11 cellular contexts compared by ENCODE assay signal in genomic region chr6:3414704-3415453, GRCh38. TPM values are rescaled to one million over a fixed set of nuclear protein-coding genes. Genes with fewer than 3 reads are reported as not detected.
DNase-seq lines count a peak whose midpoint lies in the region; ATAC-seq, FAIRE-seq and TF ChIP-seq lines count a peak whose summit lies in the region.
"Had no signal": no experiment of that assay in that cellular context is flagged by ENCODE, and none has a peak within 500 bp of the region (broad histone marks: within the 10 kb centered on the region; RNA-seq: fewer than 3 reads in every experiment).

No MANE protein-coding gene starts in this region.

- H3K27me3 Mint-ChIP-seq in T-helper 17 cell (peaks cover 17% of the 10 kb centered on the region), CD14-positive monocyte (ENCODE audit: low read depth in 3 of 3) (peaks cover 3 to 8% (median 4%) of the 10 kb centered on the region in 3 donors)
- H3K27me3 Mint-ChIP-seq: brain had no signal

- TF ChIP-seq CTCF in fibroblast of villous mesenchyme (IDR thresholded peaks at IDR 0.05; ENCODE audit: insufficient read depth, low read depth, low read length), result no peak
- TF ChIP-seq CTCF in CD14-positive monocyte (IDR thresholded peaks at IDR 0.05), result no peak
- TF ChIP-seq CTCF in coronary artery (IDR thresholded peaks at IDR 0.05), result no peak

- H3K27ac Mint-ChIP-seq in T-helper 17 cell (peak overlapping the region; percentile 14), CD14-positive monocyte (no peak overlapping the region)
- H3K27ac Mint-ChIP-seq: T-helper 1 cell treated with Interleukin-12 subunit alpha and Interleukin-12 subunit beta and Interleukin-4 antibody, amounts not matched to agents 30 μg/mL and 1 μg/mL, for 36 hours had no signal

- peak; percentile 82 for DNase-seq in H4 (ENCODE audit: low spot score)
- no peak for DNase-seq in T-helper 17 cell
- peak; percentile 14 for DNase-seq in fibroblast of villous mesenchyme (ENCODE audit: low read depth)
- DNase-seq in small intestine, result no peak
- DNase-seq in CD14-positive monocyte (ENCODE audit: low spot score), result no peak
- no peak for DNase-seq in coronary artery (ENCODE audit: low spot score)
- DNase-seq: NCI-H1436 treated with DMSO at 0.1 percent for 48 hours had no signal

- H3K9ac ChIP-seq in BLaER1, result no peak overlapping the region

- intact Hi-C loops in CD14-positive monocyte (cut with micrococcal nuclease), result no loop called here

- no peak overlapping the region for H3K4me3 ChIP-seq in BLaER1
- no peak overlapping the region for H3K4me3 ChIP-seq in fibroblast of villous mesenchyme (ENCODE audit: low read depth, low read length)
- no peak overlapping the region for H3K4me3 ChIP-seq in small intestine (ENCODE audit: low read depth in 1 of 2, low read length in 2 of 2)
- H3K4me3 ChIP-seq in coronary artery, result no peak overlapping the region

- H3K27ac ChIP-seq in BLaER1 (no peak overlapping the region), small intestine (ENCODE audit: low read depth in 1 of 2, low read length in 1 of 2) (no peak overlapping the region), coronary artery (no peak overlapping the region)

- no peak overlapping the region for H3K4me3 Mint-ChIP-seq in T-helper 17 cell
- H3K4me3 Mint-ChIP-seq in CD14-positive monocyte, result no peak overlapping the region
- H3K4me3 Mint-ChIP-seq: brain; T-helper 1 cell treated with Interleukin-12 subunit alpha and Interleukin-12 subunit beta and Interleukin-4 antibody, amounts not matched to agents 30 μg/mL and 1 μg/mL, for 36 hours had no signal

- no peak for FAIRE-seq in small intestine (lab: Jason Lieb, UNC)

- H3K9me3 ChIP-seq in BLaER1 (no peaks in the 10 kb centered on the region), T-helper 17 cell (ENCODE audit: control insufficient read depth, low read length, poor library complexity, severe bottlenecking) (no peaks in the 10 kb centered on the region), small intestine (ENCODE audit: control insufficient read depth, low read depth) (no peaks in the 10 kb centered on the region)

- H3K36me3 Mint-ChIP-seq in T-helper 17 cell (ENCODE audit: low read depth) (no peaks in the 10 kb centered on the region), CD14-positive monocyte (no peaks in the 10 kb centered on the region)

- ATAC-seq in T-helper 17 cell, result peak; percentile 33
- no peak for ATAC-seq in GM21423 (IDR thresholded peaks at IDR 0.05; ENCODE audit: unreplicated experiment)

- H3K36me3 ChIP-seq in BLaER1, result no peaks in the 10 kb centered on the region
- no peaks in the 10 kb centered on the region for H3K36me3 ChIP-seq in small intestine (ENCODE audit: control insufficient read depth in 2 of 2, insufficient read depth in 2 of 2, low read length in 2 of 2)

- WGBS in small intestine, 3 donors, result 63 to 67% (median 66%) methylated on average over 12 of the region's 12 CpGs

- peaks cover 14% of the 10 kb centered on the region for H3K4me1 Mint-ChIP-seq in T-helper 17 cell
- H3K4me1 Mint-ChIP-seq in CD14-positive monocyte, result peaks cover under 1% of the 10 kb centered on the region

- H3K27me3 ChIP-seq in BLaER1, result no peaks in the 10 kb centered on the region
- H3K27me3 ChIP-seq in small intestine (ENCODE audit: control insufficient read depth in 2 of 2, insufficient read depth in 2 of 2, low read length in 2 of 2), result peaks cover 0 to 2% of the 10 kb centered on the region in 2 donors

- H3K4me1 ChIP-seq in BLaER1, result peaks cover 17% of the 10 kb centered on the region
- peaks cover 0 to 9% of the 10 kb centered on the region in 2 donors for H3K4me1 ChIP-seq in small intestine (ENCODE audit: control insufficient read depth in 2 of 2, insufficient read depth in 1 of 2, low read depth in 1 of 2, low read length in 1 of 2)

- peak overlapping the region; percentile 49 for H3K4me2 ChIP-seq in BLaER1

- H3K9me3 Mint-ChIP-seq in CD14-positive monocyte, result peaks cover 0 to 2% (median 0%) of the 10 kb centered on the region in 7 donors
- H3K9me3 Mint-ChIP-seq: T-helper 1 cell treated with Interleukin-12 subunit alpha and Interleukin-12 subunit beta and Interleukin-4 antibody, amounts not matched to agents 30 μg/mL and 1 μg/mL, for 36 hours had no signal

- no peaks in the 10 kb centered on the region for H4K20me1 ChIP-seq in BLaER1

RNA-seq across cellular contexts. Expression of gene SLC22A23, which starts 42.0 kb away (rescaled TPM):
- total RNA-seq in H4 (2014; rRNA removed; shearing (Covaris generic)), result 1.9 and 2.6 TPM in 2 replicates
- total RNA-seq in T-helper 17 cell (1 to 10 TPM; 6.3 to 9.0 TPM), fibroblast of villous mesenchyme (2.2 and 2.6 TPM in 2 replicates)
- polyA plus RNA-seq in small intestine (10 to 100 TPM in 2 of 3 donors, 1 to 10 TPM in 1; 9.5 to 17.9 (median 12.2) TPM), CD14-positive monocyte (not detected)

Comparison
In these comparisons a context has a peak if more than half of its experiments do, and no peak if none do; other contexts are left out.
1. DNase-seq: peak in H4 (single experiment) and fibroblast of villous mesenchyme (single experiment); none in T-helper 17 cell (0 of 3), small intestine (single experiment), CD14-positive monocyte (single experiment) and coronary artery (single experiment).